ENCODE assay signal across 8 cellular contexts in the genomic region with DNA sequence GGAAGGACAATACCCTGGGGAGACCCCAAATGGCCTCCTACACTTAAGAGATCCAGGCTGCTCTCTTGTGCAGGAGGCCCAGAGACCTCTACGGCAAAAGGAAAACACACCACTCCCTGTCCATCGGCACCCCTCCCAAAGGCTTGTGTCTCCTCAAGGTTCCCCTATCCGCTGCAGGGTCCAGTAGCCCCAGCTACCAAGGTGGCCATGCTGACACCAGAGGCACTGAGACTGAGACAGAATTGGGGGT. TPM values are rescaled to one million over a fixed set of nuclear protein-coding genes. Genes with fewer than 3 reads are reported as not detected.
DNase-seq lines count a peak whose midpoint lies in the region; ATAC-seq lines count a peak whose summit lies in the region.

No MANE protein-coding gene starts in this region.

- H3K9ac ChIP-seq in iPS-20b (ENCODE audit: low read depth, low read length) = peak overlapping the region; percentile 91
- peak overlapping the region; percentile 95 to 99 (median 97) for H3K9ac ChIP-seq in subcutaneous abdominal adipose tissue (ENCODE audit: low read length in 5 of 5)

- no peaks in the 10 kb centered on the region; the same call in 1 of the 2 replicates for H3K27me3 ChIP-seq in iPS-20b (ENCODE audit: insufficient read depth, low read length)
- H3K27me3 ChIP-seq in subcutaneous abdominal adipose tissue (ENCODE audit: control insufficient read depth in 5 of 5, insufficient read depth in 4 of 5, low read length in 5 of 5) = no peaks in the 10 kb centered on the region

- CTCF ChIA-PET in activated naive CD4-positive, alpha-beta T cell treated with anti-CD3 and anti-CD28 coated beads, Interleukin-2, amount 10 ng/mL, durations not matched to agents 7 days and 5 days (lab: Charles Lee) = interaction anchor here (0.9 kb wide), 2 partner anchors 34 to 43 kb away, joined by 3 read pairs; no protein-coding TSS in a partner anchor

- no peak for ATAC-seq in GM19324 (IDR thresholded peaks at IDR 0.05; ENCODE audit: low FRiP score, unreplicated experiment)

- H3K27ac ChIP-seq in iPS-20b (ENCODE audit: low read length) = peak overlapping the region; percentile 22
- H3K27ac ChIP-seq in subcutaneous abdominal adipose tissue (ENCODE audit: low read depth, low read length) = peak overlapping the region; percentile 99

- peaks cover 5% of the 10 kb centered on the region for H3K27me3 Mint-ChIP-seq in activated naive CD4-positive, alpha-beta T cell treated with anti-CD3 and anti-CD28 coated beads, Interleukin-2, amount 10 ng/mL, durations not matched to agents 7 days and 5 days
- no peaks in the 10 kb centered on the region for H3K27me3 Mint-ChIP-seq in activated naive CD4-positive, alpha-beta T cell treated with anti-CD3 and anti-CD28 coated beads, Interleukin-2, amount 50 U/mL, for 24 hours

- H3K36me3 Mint-ChIP-seq in activated naive CD4-positive, alpha-beta T cell treated with anti-CD3 and anti-CD28 coated beads, Interleukin-2, amount 10 ng/mL, durations not matched to agents 7 days and 5 days = peaks cover 59% of the 10 kb centered on the region
- H3K36me3 Mint-ChIP-seq in activated naive CD4-positive, alpha-beta T cell treated with anti-CD3 and anti-CD28 coated beads, Interleukin-2, amount 50 U/mL, for 24 hours = peaks cover 21% of the 10 kb centered on the region

- H3K4me3 ChIP-seq in iPS-20b (ENCODE audit: low read length) = peak overlapping the region; percentile 82
- peak overlapping the region; percentile 93 to 100 (median 99) for H3K4me3 ChIP-seq in subcutaneous abdominal adipose tissue (ENCODE audit: low read depth in 1 of 5, low read length in 5 of 5)

- H3K27ac Mint-ChIP-seq in activated naive CD4-positive, alpha-beta T cell treated with anti-CD3 and anti-CD28 coated beads, Interleukin-2, amount 10 ng/mL, durations not matched to agents 7 days and 5 days = peak overlapping the region; percentile 100
- H3K27ac Mint-ChIP-seq in activated naive CD4-positive, alpha-beta T cell treated with anti-CD3 and anti-CD28 coated beads, Interleukin-2, amount 50 U/mL, for 24 hours = peak overlapping the region; percentile 98

- H3K9me3 ChIP-seq in iPS-20b (ENCODE audit: insufficient read depth, low read depth, low read length) (no peaks in the 10 kb centered on the region), subcutaneous abdominal adipose tissue (ENCODE audit: control insufficient read depth in 5 of 5, low read length in 5 of 5) (no peaks in the 10 kb centered on the region)

- peaks cover 53% of the 10 kb centered on the region for H3K36me3 ChIP-seq in iPS-20b (ENCODE audit: insufficient read depth, low read depth, low read length)
- peaks cover 11 to 41% (median 37%) of the 10 kb centered on the region in 5 donors for H3K36me3 ChIP-seq in subcutaneous abdominal adipose tissue (ENCODE audit: control insufficient read depth in 5 of 5, insufficient read depth in 5 of 5, low read length in 5 of 5)

- H3K4me3 Mint-ChIP-seq in activated naive CD4-positive, alpha-beta T cell treated with anti-CD3 and anti-CD28 coated beads, Interleukin-2, amount 10 ng/mL, durations not matched to agents 7 days and 5 days = peak overlapping the region; percentile 96
- peak overlapping the region; percentile 95 for H3K4me3 Mint-ChIP-seq in activated naive CD4-positive, alpha-beta T cell treated with anti-CD3 and anti-CD28 coated beads, Interleukin-2, amount 50 U/mL, for 24 hours

- no peak for DNase-seq in activated naive CD4-positive, alpha-beta T cell treated with anti-CD3 and anti-CD28 coated beads, Interleukin-2, amount 10 ng/mL, durations not matched to agents 7 days and 5 days
- no peak for DNase-seq in activated naive CD4-positive, alpha-beta T cell (lab: John Stamatoyannopoulos, UW)
- no peak for DNase-seq in AML-193 (lab: John Stamatoyannopoulos, UW)
- DNase-seq in occipital lobe (lab: John Stamatoyannopoulos, UW) = no peak

- no peaks in the 10 kb centered on the region for H3K9me3 Mint-ChIP-seq in activated naive CD4-positive, alpha-beta T cell treated with anti-CD3 and anti-CD28 coated beads, Interleukin-2, amount 10 ng/mL, durations not matched to agents 7 days and 5 days
- no peaks in the 10 kb centered on the region for H3K9me3 Mint-ChIP-seq in activated naive CD4-positive, alpha-beta T cell treated with anti-CD3 and anti-CD28 coated beads, Interleukin-2, amount 50 U/mL, for 24 hours

- H3K4me1 ChIP-seq in iPS-20b (ENCODE audit: insufficient read depth, low read length) (peaks cover 16% of the 10 kb centered on the region; the same call in 1 of the 2 replicates), subcutaneous abdominal adipose tissue (ENCODE audit: control insufficient read depth in 5 of 5, insufficient read depth in 5 of 5, low read length in 5 of 5) (peaks cover 25 to 67% (median 63%) of the 10 kb centered on the region in 5 donors)

- peaks cover 58% of the 10 kb centered on the region for H3K4me1 Mint-ChIP-seq in activated naive CD4-positive, alpha-beta T cell treated with anti-CD3 and anti-CD28 coated beads, Interleukin-2, amount 10 ng/mL, durations not matched to agents 7 days and 5 days
- peaks cover 55% of the 10 kb centered on the region for H3K4me1 Mint-ChIP-seq in activated naive CD4-positive, alpha-beta T cell treated with anti-CD3 and anti-CD28 coated beads, Interleukin-2, amount 50 U/mL, for 24 hours

RNA-seq across cellular contexts. Expression of a gene that starts 0.6 kb away (rescaled TPM):
- total RNA-seq in occipital lobe = 5.3 TPM

RNA-seq across cellular contexts. Expression of a gene that starts 2.9 kb away (rescaled TPM):
- total RNA-seq in occipital lobe = 2.0 TPM

RNA-seq across cellular contexts. Expression of a gene that starts 27.3 kb away (rescaled TPM):
- total RNA-seq in occipital lobe = 103 TPM

RNA-seq across cellular contexts. Expression of a gene that starts 30.2 kb away (rescaled TPM):
- total RNA-seq in occipital lobe = 50.2 TPM

RNA-seq across cellular contexts. Expression of a gene that starts 31.8 kb away (rescaled TPM):
- total RNA-seq in occipital lobe = 65.2 TPM
